10 cellular contexts compared by ENCODE assay signal in the genomic region with DNA sequence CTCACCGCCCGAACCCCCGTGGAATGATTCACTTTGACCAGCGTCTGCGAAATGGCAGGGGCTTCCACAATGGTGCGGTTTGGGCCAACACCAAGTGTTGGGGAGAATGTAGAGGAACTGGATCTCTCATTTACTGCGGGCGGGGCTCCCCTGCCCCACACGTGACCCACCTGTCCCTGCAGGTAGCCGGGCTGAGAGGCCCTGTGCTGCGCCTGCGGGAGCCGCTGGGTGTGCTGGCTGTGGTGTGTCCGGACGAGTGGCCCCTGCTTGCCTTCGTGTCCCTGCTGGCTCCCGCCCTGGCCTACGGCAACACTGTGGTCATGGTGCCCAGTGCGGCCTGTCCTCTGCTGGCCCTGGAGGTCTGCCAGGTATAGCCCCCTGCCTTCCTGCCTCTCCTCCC. TPM values are rescaled to one million over a fixed set of nuclear protein-coding genes. Genes with fewer than 3 reads are reported as not detected.
DNase-seq lines count a peak whose midpoint lies in the region; ATAC-seq and TF ChIP-seq lines count a peak whose summit lies in the region.
"Had no signal": no experiment of that assay in that cellular context is flagged by ENCODE, and none has a peak within 500 bp of the region (broad histone marks: within the 10 kb centered on the region; RNA-seq: fewer than 3 reads in every experiment).

No MANE protein-coding gene starts in this region.

- intact Hi-C loops in stomach (cut with DNase I; ENCODE audit: low total_unique reads), result no loop called here

- peaks cover 16% of the 10 kb centered on the region for H3K36me3 Mint-ChIP-seq in T-helper 2 cell treated with Interferon-gamma antibody and Interleukin-4, amounts not matched to agents 5 μg/mL and 100 μg/mL, for 36 hours (ENCODE audit: low read depth)
- peaks cover 3% of the 10 kb centered on the region for H3K36me3 Mint-ChIP-seq in T-helper 17 cell (ENCODE audit: low read depth)

- H3K9me3 ChIP-seq in T-helper 17 cell (ENCODE audit: control insufficient read depth, low read length, poor library complexity, severe bottlenecking) (no peaks in the 10 kb centered on the region), gastroesophageal sphincter (no peaks in the 10 kb centered on the region), stomach (no peaks in the 10 kb centered on the region)
- H3K9me3 ChIP-seq: A549 had no signal

- no peak for TF ChIP-seq POLR2A in gastroesophageal sphincter (IDR thresholded peaks at IDR 0.05)
- no peak for TF ChIP-seq POLR2A in stomach (IDR thresholded peaks at IDR 0.05)

- peak overlapping the region; percentile 90 for H3K4me3 Mint-ChIP-seq in T-helper 2 cell treated with Interferon-gamma antibody and Interleukin-4, amounts not matched to agents 5 μg/mL and 100 μg/mL, for 36 hours
- H3K4me3 Mint-ChIP-seq in T-helper 17 cell, result no peak overlapping the region

- ATAC-seq in T-helper 17 cell (no peak), gastroesophageal sphincter (no peak), HG02885 (IDR thresholded peaks at IDR 0.05; ENCODE audit: poor library complexity, unreplicated experiment) (no peak), GM18502 (IDR thresholded peaks at IDR 0.05; ENCODE audit: poor library complexity, unreplicated experiment) (no peak)

- no peaks in the 10 kb centered on the region for H3K27me3 Mint-ChIP-seq in T-helper 2 cell treated with Interferon-gamma antibody and Interleukin-4, amounts not matched to agents 5 μg/mL and 100 μg/mL, for 36 hours (ENCODE audit: low read depth)
- no peaks in the 10 kb centered on the region for H3K27me3 Mint-ChIP-seq in T-helper 17 cell

- peaks cover 0 to 65% of the 10 kb centered on the region in 2 donors for H3K36me3 ChIP-seq in gastroesophageal sphincter
- peaks cover 10 to 64% (median 51%) of the 10 kb centered on the region in 4 donors for H3K36me3 ChIP-seq in stomach

- H3K9me3 Mint-ChIP-seq in T-helper 2 cell treated with Interferon-gamma antibody and Interleukin-4, amounts not matched to agents 5 μg/mL and 100 μg/mL, for 36 hours, result no peaks in the 10 kb centered on the region

- H3K27me3 ChIP-seq in gastroesophageal sphincter, result no peaks in the 10 kb centered on the region
- no peaks in the 10 kb centered on the region for H3K27me3 ChIP-seq in stomach

- no peak for TF ChIP-seq EP300 in gastroesophageal sphincter (IDR thresholded peaks at IDR 0.05)
- no peak for TF ChIP-seq EP300 in stomach (IDR thresholded peaks at IDR 0.05)

- peaks cover 32% of the 10 kb centered on the region for H3K4me1 Mint-ChIP-seq in T-helper 2 cell treated with Interferon-gamma antibody and Interleukin-4, amounts not matched to agents 5 μg/mL and 100 μg/mL, for 36 hours (ENCODE audit: low read depth)
- H3K4me1 Mint-ChIP-seq in T-helper 17 cell, result peaks cover 21% of the 10 kb centered on the region

- H3K27ac ChIP-seq in gastroesophageal sphincter (peak overlapping the region in 3 of 4 donors; percentile 65 to 82 (median 79)), stomach (peak overlapping the region; percentile 1 to 74 (median 69))
- H3K27ac ChIP-seq: A549 had no signal

- peak overlapping the region; percentile 100 for H3K27ac Mint-ChIP-seq in T-helper 2 cell treated with Interferon-gamma antibody and Interleukin-4, amounts not matched to agents 5 μg/mL and 100 μg/mL, for 36 hours
- H3K27ac Mint-ChIP-seq in T-helper 17 cell, result peak overlapping the region; percentile 96

- peaks cover 0 to 20% (median 13%) of the 10 kb centered on the region in 3 donors for H3K4me1 ChIP-seq in gastroesophageal sphincter
- peaks cover 0 to 26% (median 15%) of the 10 kb centered on the region in 4 donors for H3K4me1 ChIP-seq in stomach

- no peak overlapping the region for H3K4me3 ChIP-seq in gastroesophageal sphincter
- no peak overlapping the region for H3K4me3 ChIP-seq in stomach
- H3K4me3 ChIP-seq: A549 had no signal

- no peak for DNase-seq in T-helper 2 cell treated with Interferon-gamma antibody and Interleukin-4, amounts not matched to agents 5 μg/mL and 100 μg/mL, for 36 hours (ENCODE audit: low spot score)
- no peak for DNase-seq in T-helper 2 cell
- no peak for DNase-seq in T-helper 17 cell
- no peak for DNase-seq in stomach
- no peak for DNase-seq in effector CD8-positive, alpha-beta T cell (lab: John Stamatoyannopoulos, UW)

- TF ChIP-seq CTCF in gastroesophageal sphincter (IDR thresholded peaks at IDR 0.05) (no peak), stomach (IDR thresholded peaks at IDR 0.05) (no peak)

- 93 to 100% methylated on average over 4 to 6 of the region's 19 CpGs for WGBS in gastroesophageal sphincter (ENCODE audit: low coverage in 1 of 2), 2 donors
- 76 to 87% (median 86%) methylated on average over 10 to 19 of the region's 19 CpGs for WGBS in stomach, 5 donors

RNA-seq across cellular contexts. Expression of gene FLT3LG, which starts 5.8 kb away (rescaled TPM):
- total RNA-seq in T-helper 17 cell (100 to 1,000 TPM; 349 to 455 TPM), gastroesophageal sphincter (10 to 100 TPM in 1 of 4 donors, 1 to 10 TPM in 3; 3.1 to 21.0 (median 7.6) TPM), stomach (1 to 10 TPM in 2 of 5 donors, not detected in 3; 1.3 to 8.3 TPM)
- polyA plus RNA-seq in stomach, result 10 to 100 TPM; 11.0 to 14.5 (median 11.8) TPM

RNA-seq across cellular contexts. Expression of gene ALDH16A1, which starts 15.2 kb away (rescaled TPM):
- total RNA-seq in T-helper 17 cell (10 to 100 TPM; 34.8 to 38.0 TPM), gastroesophageal sphincter (10 to 100 TPM; 11.8 to 34.4 (median 22.2) TPM), stomach (100 to 1,000 TPM in 1 of 5 donors, 10 to 100 TPM in 4; 27.9 to 198 (median 42.6) TPM)
- 10 to 100 TPM; 32.2 to 43.1 (median 42.5) TPM for polyA plus RNA-seq in stomach

RNA-seq across cellular contexts. Expression of gene PIH1D1, which starts 16.6 kb away (rescaled TPM):
- total RNA-seq in T-helper 17 cell, result 100 to 1,000 TPM; 147 to 150 TPM
- total RNA-seq in gastroesophageal sphincter, result 10 to 100 TPM; 67.2 to 82.4 (median 72.5) TPM
- total RNA-seq in stomach, result 100 to 1,000 TPM in 1 of 5 donors, 10 to 100 TPM in 4; 58.9 to 193 (median 70.7) TPM
- polyA plus RNA-seq in stomach, result 100 to 1,000 TPM in 2 of 3 donors, 10 to 100 TPM in 1; 94.5 to 110 (median 108) TPM

RNA-seq across cellular contexts. Expression of gene RPL13A, which starts 19.2 kb away (rescaled TPM):
- total RNA-seq in T-helper 17 cell (1,000 to 10,000 TPM; 5,253 to 5,291 TPM), gastroesophageal sphincter (1,000 to 10,000 TPM; 1,269 to 3,399 (median 2,205) TPM), stomach (1,000 to 10,000 TPM; 2,540 to 5,817 (median 2,738) TPM)
- polyA plus RNA-seq in stomach, result 1,000 to 10,000 TPM; 3,482 to 5,177 (median 4,220) TPM

RNA-seq across cellular contexts. Expression of gene SLC17A7, which starts 26.9 kb away (rescaled TPM):
- total RNA-seq in T-helper 17 cell (not detected), gastroesophageal sphincter (1 to 10 TPM; 1.1 to 1.7 (median 1.2) TPM), stomach (1 to 10 TPM in 3 of 5 donors, not detected in 2; 1.1 to 2.0 (median 1.8) TPM)
- polyA plus RNA-seq in stomach, result under 1 TPM; 0.25 to 0.76 (median 0.65) TPM
- total RNA-seq: Daoy had no signal

Comparison
In these comparisons a context has a peak if more than half of its experiments do, and no peak if none do; other contexts are left out.
1. RNA of gene FLT3LG, which starts 5.8 kb away (total RNA-seq): 349 to 455 TPM in T-helper 17 cell; 3.1 to 21.0 TPM in gastroesophageal sphincter and 1.3 to 8.3 TPM in stomach; every median in the first group is over 10 times any median in the second.